13 cellular contexts compared by ENCODE assay signal in the genomic region with DNA sequence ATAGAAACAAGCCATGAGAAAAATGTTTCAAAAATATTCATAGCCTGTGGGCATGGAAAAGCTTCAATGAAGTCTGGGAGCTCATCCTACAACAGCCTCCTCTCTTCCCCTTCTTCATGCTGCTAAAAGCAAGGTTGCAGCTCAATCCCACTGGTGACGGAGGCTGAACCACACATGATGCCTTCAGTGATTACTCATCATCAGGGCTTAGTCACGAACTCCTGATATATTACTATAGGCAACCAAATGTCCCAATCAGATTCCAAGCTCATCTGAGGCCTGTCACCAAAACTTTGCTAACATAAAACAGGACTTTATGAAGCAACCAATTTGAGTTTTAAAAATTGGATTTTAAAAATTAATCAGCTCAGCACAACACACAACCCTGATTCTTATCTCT. TPM values are rescaled to one million over a fixed set of nuclear protein-coding genes. Genes with fewer than 3 reads are reported as not detected.
DNase-seq lines count a peak whose midpoint lies in the region; ATAC-seq and TF ChIP-seq lines count a peak whose summit lies in the region.
"Had no signal": no experiment of that assay in that cellular context is flagged by ENCODE, and none has a peak within 500 bp of the region (broad histone marks: within the 10 kb centered on the region; RNA-seq: fewer than 3 reads in every experiment).

No MANE protein-coding gene starts in this region.

- H3K27me3 ChIP-seq in suprapubic skin, result no peaks in the 10 kb centered on the region

- peak; percentile 73 for DNase-seq in LHCN-M2 (ENCODE audit: low read depth)
- DNase-seq in cardiac fibroblast (ENCODE audit: low read depth in 2 of 2), result peak; percentile 42 to 77
- peak; percentile 41 for DNase-seq in myocyte (ENCODE audit: low read depth)
- no peak for DNase-seq in DMS153 (lab: John Stamatoyannopoulos, UW)
- DNase-seq in GM13976 (ENCODE audit: low spot score), result no peak
- no peak for DNase-seq in suprapubic skin (ENCODE audit: low spot score in 2 of 2)
- no peak for DNase-seq in activated CD8-positive, alpha-beta T cell treated with anti-CD3 and anti-CD28 coated beads, Interleukin-2, amount 10 ng/mL, durations not matched to agents 7 days and 5 days
- DNase-seq: activated CD8-positive, alpha-beta T cell treated with anti-CD3 and anti-CD28 coated beads for 36 hours; activated naive CD8-positive, alpha-beta T cell treated with anti-CD3 and anti-CD28 coated beads, Interleukin-2, amount 10 ng/mL, durations not matched to agents 7 days and 5 days; left colon; NCI-H526 treated with DMSO at 0.1 percent for 48 hours; stimulated activated naive CD8-positive, alpha-beta T cell treated with anti-CD3 and anti-CD28 coated beads, Interleukin-15, Interleukin-2, amounts not matched to agents 100 U/mL and 50 U/mL, for 24 hours had no signal

- POLR2A ChIA-PET in activated CD8-positive, alpha-beta T cell treated with anti-CD3 and anti-CD28 coated beads, Interleukin-2, amount 10 ng/mL, durations not matched to agents 7 days and 5 days (lab: Charles Lee), result no interaction called here

- no peaks in the 10 kb centered on the region for H3K4me1 Mint-ChIP-seq in activated CD8-positive, alpha-beta T cell treated with anti-CD3 and anti-CD28 coated beads, Interleukin-2, amount 10 ng/mL, durations not matched to agents 7 days and 5 days (ENCODE audit: low read depth)
- H3K4me1 Mint-ChIP-seq: activated naive CD8-positive, alpha-beta T cell treated with anti-CD3 and anti-CD28 coated beads, Interleukin-2, amount 10 ng/mL, durations not matched to agents 7 days and 5 days had no signal

- H3K36me3 ChIP-seq in suprapubic skin, result no peaks in the 10 kb centered on the region

- no peaks in the 10 kb centered on the region for H3K9me3 ChIP-seq in suprapubic skin

- no peak overlapping the region for H3K27ac ChIP-seq in suprapubic skin

- no peak for TF ChIP-seq POLR2A in suprapubic skin (IDR thresholded peaks at IDR 0.05)

- H3K36me3 Mint-ChIP-seq in activated CD8-positive, alpha-beta T cell treated with anti-CD3 and anti-CD28 coated beads, Interleukin-2, amount 10 ng/mL, durations not matched to agents 7 days and 5 days (ENCODE audit: low read depth), result no peaks in the 10 kb centered on the region
- H3K36me3 Mint-ChIP-seq: activated naive CD8-positive, alpha-beta T cell treated with anti-CD3 and anti-CD28 coated beads, Interleukin-2, amount 10 ng/mL, durations not matched to agents 7 days and 5 days had no signal

- H3K27me3 Mint-ChIP-seq in activated CD8-positive, alpha-beta T cell treated with anti-CD3 and anti-CD28 coated beads, Interleukin-2, amount 10 ng/mL, durations not matched to agents 7 days and 5 days (ENCODE audit: low read depth), result no peaks in the 10 kb centered on the region

- TF ChIP-seq EP300 in suprapubic skin (IDR thresholded peaks at IDR 0.05), result no peak

- in situ Hi-C loops in GM13976 (cut with MboI; ENCODE audit: low sequenced_read_pairs, unreplicated experiment), result no loop called here

- H3K9me3 Mint-ChIP-seq in activated CD8-positive, alpha-beta T cell treated with anti-CD3 and anti-CD28 coated beads, Interleukin-2, amount 10 ng/mL, durations not matched to agents 7 days and 5 days (ENCODE audit: insufficient read depth), result no peaks in the 10 kb centered on the region
- H3K9me3 Mint-ChIP-seq: activated CD8-positive, alpha-beta T cell treated with anti-CD3 and anti-CD28 coated beads for 36 hours had no signal

- CTCF ChIA-PET in activated CD8-positive, alpha-beta T cell treated with anti-CD3 and anti-CD28 coated beads, Interleukin-2, amount 10 ng/mL, durations not matched to agents 7 days and 5 days (lab: Charles Lee), result no interaction called here

- TF ChIP-seq CTCF in cardiac fibroblast (IDR thresholded peaks at IDR 0.05; ENCODE audit: low read depth, low read length), result no peak
- no peak for TF ChIP-seq CTCF in GM13976 (IDR thresholded peaks at IDR 0.05; ENCODE audit: borderline replicate concordance, control extremely low read depth, extremely low read depth, insufficient read depth, missing control alignments)
- TF ChIP-seq CTCF in suprapubic skin (IDR thresholded peaks at IDR 0.05), result no peak

- no peak overlapping the region for H3K4me3 Mint-ChIP-seq in activated CD8-positive, alpha-beta T cell treated with anti-CD3 and anti-CD28 coated beads, Interleukin-2, amount 10 ng/mL, durations not matched to agents 7 days and 5 days
- H3K4me3 Mint-ChIP-seq: activated CD8-positive, alpha-beta T cell treated with anti-CD3 and anti-CD28 coated beads for 36 hours; activated naive CD8-positive, alpha-beta T cell treated with anti-CD3 and anti-CD28 coated beads, Interleukin-2, amount 10 ng/mL, durations not matched to agents 7 days and 5 days had no signal

- 36% methylated on average over 2 of the region's 2 CpGs for WGBS in suprapubic skin

- no peak overlapping the region for H3K27ac Mint-ChIP-seq in activated CD8-positive, alpha-beta T cell treated with anti-CD3 and anti-CD28 coated beads, Interleukin-2, amount 10 ng/mL, durations not matched to agents 7 days and 5 days
- H3K27ac Mint-ChIP-seq: activated CD8-positive, alpha-beta T cell treated with anti-CD3 and anti-CD28 coated beads for 36 hours; activated naive CD8-positive, alpha-beta T cell treated with anti-CD3 and anti-CD28 coated beads, Interleukin-2, amount 10 ng/mL, durations not matched to agents 7 days and 5 days had no signal

- peak; percentile 38 for ATAC-seq in GM18502 (IDR thresholded peaks at IDR 0.05; ENCODE audit: poor library complexity, unreplicated experiment)
- ATAC-seq in activated CD8-positive, alpha-beta T cell treated with anti-CD3 and anti-CD28 coated beads, Interleukin-2, amount 10 ng/mL, durations not matched to agents 7 days and 5 days, result no peak
- ATAC-seq: activated CD8-positive, alpha-beta T cell treated with anti-CD3 and anti-CD28 coated beads for 36 hours; left colon; stimulated activated naive CD8-positive, alpha-beta T cell treated with anti-CD3 and anti-CD28 coated beads, Interleukin-15, Interleukin-2, amounts not matched to agents 100 U/mL and 50 U/mL, for 24 hours had no signal

- H3K4me1 ChIP-seq in suprapubic skin, result no peaks in the 10 kb centered on the region

- H3K4me3 ChIP-seq in cardiac fibroblast (replicated peaks in 1 of 2; ENCODE audit: low read depth in 2 of 2, low read length in 2 of 2) (no peak overlapping the region), suprapubic skin (no peak overlapping the region)

RNA-seq across cellular contexts. Expression of a gene that starts 24.0 kb away (rescaled TPM):
- total RNA-seq in LHCN-M2 (2014; rRNA removed) (not detected in 2 replicates), myocyte (not detected in 2 replicates), suprapubic skin (10 to 100 TPM in 1 of 4 donors, 1 to 10 TPM in 3; 3.9 to 13.0 (median 6.9) TPM)
- polyA plus RNA-seq in LHCN-M2 (2012), result not detected
- polyA plus RNA-seq in myocyte (2012), result not detected
- total RNA-seq in activated CD8-positive, alpha-beta T cell treated with anti-CD3 and anti-CD28 coated beads, Interleukin-2, amount 10 ng/mL, durations not matched to agents 7 days and 5 days, result not detected
- total RNA-seq: activated CD8-positive, alpha-beta T cell treated with anti-CD3 and anti-CD28 coated beads for 36 hours; activated naive CD8-positive, alpha-beta T cell treated with anti-CD3 and anti-CD28 coated beads, Interleukin-2, amount 10 ng/mL, durations not matched to agents 7 days and 5 days; left colon had no signal

Comparison
In these comparisons a context has a peak if more than half of its experiments do, and no peak if none do; other contexts are left out.
1. DNase-seq: peak in LHCN-M2 (single experiment), cardiac fibroblast (2 of 2) and myocyte (single experiment); none in DMS153 (single experiment), GM13976 (single experiment), suprapubic skin (0 of 2) and activated CD8-positive, alpha-beta T cell treated with anti-CD3 and anti-CD28 coated beads, Interleukin-2, amount 10 ng/mL, durations not matched to agents 7 days and 5 days (single experiment).